In the genomic region with DNA sequence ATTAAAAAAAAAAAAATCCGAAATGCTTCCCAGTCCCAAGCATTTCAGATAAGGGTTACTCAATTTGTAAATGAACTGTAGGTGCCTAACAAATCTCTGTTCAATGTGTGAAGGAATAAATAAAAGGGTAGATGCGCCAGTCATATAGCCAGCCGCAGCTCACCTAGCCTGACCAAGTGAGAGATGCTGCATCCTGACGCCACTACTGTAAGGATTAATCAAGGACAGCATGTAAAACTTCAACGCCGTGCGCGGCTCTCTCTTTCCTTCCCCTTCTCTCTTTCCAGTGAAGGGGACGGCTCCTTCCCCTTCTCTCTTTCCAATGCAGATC, we compare ENCODE assay signal across 8 cellular contexts. TPM values are rescaled to one million over a fixed set of nuclear protein-coding genes. Genes with fewer than 3 reads are reported as not detected.
DNase-seq lines count a peak whose midpoint lies in the region; ATAC-seq and TF ChIP-seq lines count a peak whose summit lies in the region.

No MANE protein-coding gene starts in this region.

- H3K9me3 ChIP-seq in SJCRH30 (replicated peaks) (no peaks in the 10 kb centered on the region), trophoblast cell (ENCODE audit: insufficient read depth, low read depth, low read length) (no peaks in the 10 kb centered on the region)

- H3K4me2 ChIP-seq in trophoblast cell (ENCODE audit: low read length): peak overlapping the region; percentile 85

- peak overlapping the region; percentile 63 for H3K14ac ChIP-seq in trophoblast cell (ENCODE audit: low read length)

- no peak overlapping the region for H2AK5ac ChIP-seq in trophoblast cell (ENCODE audit: low read length)

- peaks cover 2% of the 10 kb centered on the region for H3K79me1 ChIP-seq in trophoblast cell (ENCODE audit: low read length)

- no peak overlapping the region for H3K18ac ChIP-seq in trophoblast cell (ENCODE audit: low read length)

- ATAC-seq in GM21619 (IDR thresholded peaks at IDR 0.05; ENCODE audit: unreplicated experiment): peak; percentile 18

- H2AFZ ChIP-seq in ACC112 (ENCODE audit: low read length, unreplicated experiment) (peak overlapping the region; percentile 58), trophoblast cell (ENCODE audit: insufficient read depth, low read length, poor library complexity) (peak overlapping the region; percentile 72)

- H3K79me2 ChIP-seq in ACC112 (ENCODE audit: control insufficient read depth, insufficient read depth, low read length, unreplicated experiment) (peaks cover 35% of the 10 kb centered on the region), trophoblast cell (ENCODE audit: control insufficient read depth, insufficient read depth, low read length, poor library complexity) (no peaks in the 10 kb centered on the region)

- H3K4me3 ChIP-seq in ACC112 (ENCODE audit: low read depth, low read length) (peak overlapping the region; percentile 89), SJCRH30 (peak overlapping the region; percentile 89), fibroblast of pulmonary artery (replicated peaks; ENCODE audit: low read depth, low read length) (peak overlapping the region; percentile 84), trophoblast cell (ENCODE audit: low read depth, low read length) (peak overlapping the region; percentile 83)

- H3K36me3 ChIP-seq in ACC112 (ENCODE audit: insufficient read depth, low read length) (no peaks in the 10 kb centered on the region), SJCRH30 (peaks cover 3% of the 10 kb centered on the region; the same call in 1 of the 2 replicates), trophoblast cell (ENCODE audit: control insufficient read depth in 1 of 2, insufficient read depth in 2 of 2, low read length in 2 of 2) (no peaks in the 10 kb centered on the region)

- H3K9ac ChIP-seq in trophoblast cell (ENCODE audit: low read length): peak overlapping the region; percentile 70

- H2BK12ac ChIP-seq in trophoblast cell (ENCODE audit: low read length): no peak overlapping the region

- H3K27me3 ChIP-seq in ACC112 (ENCODE audit: insufficient read depth, low read length): peaks cover 3% of the 10 kb centered on the region; the same call in 1 of the 2 replicates
- no peaks in the 10 kb centered on the region for H3K27me3 ChIP-seq in SJCRH30
- H3K27me3 ChIP-seq in trophoblast cell (ENCODE audit: insufficient read depth, low read length): no peaks in the 10 kb centered on the region

- no peak overlapping the region for H3K23ac ChIP-seq in trophoblast cell (ENCODE audit: low read length)

- DNase-seq in SJCRH30 (no peak), fibroblast of pulmonary artery (ENCODE audit: low read depth) (no peak), trophoblast cell (peak in 1 of 2 donors; percentile 14), NOMO-1 treated with DMSO at 0.1 percent for 48 hours (lab: John Stamatoyannopoulos, UW; ENCODE audit: unreplicated experiment) (no peak), NCI-H226 (no peak), NCI-H2196 (lab: John Stamatoyannopoulos, UW; ENCODE audit: unreplicated experiment) (no peak)

- TF ChIP-seq CTCF in fibroblast of pulmonary artery (IDR thresholded peaks at IDR 0.05; ENCODE audit: low read length, missing control alignments): no peak

- no CpG with 5 or more reads among the region's 9 CpGs for WGBS in trophoblast cell (ENCODE audit: extremely low coverage, insufficient coverage, insufficient read length)

- no peak overlapping the region for H3K27ac ChIP-seq in ACC112 (ENCODE audit: low read depth, low read length)
- H3K27ac ChIP-seq in SJCRH30: peak overlapping the region; percentile 53
- H3K27ac ChIP-seq in trophoblast cell (ENCODE audit: low read depth, low read length): no peak overlapping the region

- no peak overlapping the region for H2BK120ac ChIP-seq in trophoblast cell (ENCODE audit: insufficient read depth, low read length, poor library complexity)

- H3K4ac ChIP-seq in trophoblast cell (ENCODE audit: low read depth, low read length): peak overlapping the region; percentile 13

- H3K4me1 ChIP-seq in ACC112 (ENCODE audit: control insufficient read depth, insufficient read depth, low read length, unreplicated experiment) (peaks cover 13% of the 10 kb centered on the region), SJCRH30 (peaks cover 7% of the 10 kb centered on the region; the same call in 1 of the 2 replicates), trophoblast cell (ENCODE audit: control insufficient read depth in 1 of 2, insufficient read depth in 2 of 2, low read length in 2 of 2) (peaks cover 4 to 7% of the 10 kb centered on the region in 2 experiments)

- H4K91ac ChIP-seq in trophoblast cell (ENCODE audit: low read depth, low read length): peak overlapping the region; percentile 33

- H4K8ac ChIP-seq in trophoblast cell (ENCODE audit: low read depth, low read length): peak overlapping the region; percentile 95

- no peak overlapping the region for H2BK5ac ChIP-seq in trophoblast cell (ENCODE audit: low read depth, low read length, poor library complexity)

- peak overlapping the region; percentile 71 for H4K12ac ChIP-seq in trophoblast cell (ENCODE audit: low read depth, low read length)

RNA-seq across cellular contexts. Expression of a gene that starts 0.4 kb away (rescaled TPM):
- total RNA-seq in SJCRH30 (2014; rRNA removed; shearing (Covaris generic)): 128 and 129 TPM in 2 replicates
- polyA plus RNA-seq in trophoblast cell (2013): 65.0 and 65.2 TPM in 2 replicates

RNA-seq across cellular contexts. Expression of a gene that starts 56.1 kb away (rescaled TPM):
- total RNA-seq in SJCRH30 (2014; rRNA removed; shearing (Covaris generic)): 254 and 279 TPM in 2 replicates
- 402 and 406 TPM in 2 replicates for polyA plus RNA-seq in trophoblast cell (2013)
